9 cellular contexts compared by ENCODE assay signal in genomic region chr6:159977242-159978214, GRCh38. TPM values are rescaled to one million over a fixed set of nuclear protein-coding genes. Genes with fewer than 3 reads are reported as not detected.
DNase-seq lines count a peak whose midpoint lies in the region; ATAC-seq and TF ChIP-seq lines count a peak whose summit lies in the region.
"Had no signal": no experiment of that assay in that cellular context is flagged by ENCODE, and none has a peak within 500 bp of the region (broad histone marks: within the 10 kb centered on the region; RNA-seq: fewer than 3 reads in every experiment).

No MANE protein-coding gene starts in this region.

- intact Hi-C loops in activated B cell treated with CpG ODN at 0.5 μM for 24 hours (cut with micrococcal nuclease), result loop anchor here (2.0 to 5.0 kb wide), 4 partner anchors 55 to 1260 kb away; partner anchors contain the start of genes SOD2 and WTAP

- H3K9me3 Mint-ChIP-seq in activated B cell treated with CpG ODN at 0.5 μM for 24 hours, result no peaks in the 10 kb centered on the region
- no peaks in the 10 kb centered on the region for H3K9me3 Mint-ChIP-seq in progenitor cell of endocrine pancreas (ENCODE audit: low read depth)

- H3K27ac Mint-ChIP-seq in activated B cell treated with CpG ODN at 0.5 μM for 24 hours (peak overlapping the region; percentile 90), progenitor cell of endocrine pancreas (peak overlapping the region; percentile 0)

- H3K36me3 Mint-ChIP-seq in activated B cell treated with CpG ODN at 0.5 μM for 24 hours (ENCODE audit: low read depth) (no peaks in the 10 kb centered on the region), progenitor cell of endocrine pancreas (ENCODE audit: insufficient read depth) (no peaks in the 10 kb centered on the region)

- CTCF ChIA-PET in activated B cell treated with CpG ODN at 0.5 μM for 24 hours (lab: Charles Lee), result interaction anchor here (1.1 kb wide), 1 partner anchor 9 kb away, joined by 3 read pairs; no protein-coding TSS in a partner anchor

- DNase-seq in G401 (ENCODE audit: low spot score) (peak; percentile 17), activated B cell treated with CpG ODN at 0.5 μM for 24 hours (no peak), foreskin melanocyte (peak; percentile 35), progenitor cell of endocrine pancreas (ENCODE audit: low spot score, unreplicated experiment) (no peak), COLO668 (lab: John Stamatoyannopoulos, UW; ENCODE audit: unreplicated experiment) (no peak), NOMO-1 treated with DMSO at 0.1 percent for 48 hours (lab: John Stamatoyannopoulos, UW; ENCODE audit: unreplicated experiment) (no peak)
- DNase-seq in NK-92 treated with Interleukin-12 subunit alpha and Interleukin-12 subunit beta, amount 100 ng/mL, for 24 hours (lab: John Stamatoyannopoulos, UW), result no peak
- DNase-seq: NCI-H1092 had no signal

- TF ChIP-seq CTCF in activated B cell treated with CpG ODN at 0.5 μM for 24 hours (IDR thresholded peaks at IDR 0.05), result no peak
- TF ChIP-seq CTCF in progenitor cell of endocrine pancreas (IDR thresholded peaks at IDR 0.05; ENCODE audit: unreplicated experiment), result no peak

- H3K27me3 Mint-ChIP-seq in activated B cell treated with CpG ODN at 0.5 μM for 24 hours (no peaks in the 10 kb centered on the region), progenitor cell of endocrine pancreas (no peaks in the 10 kb centered on the region)

- POLR2A ChIA-PET in activated B cell treated with CpG ODN at 0.5 μM for 24 hours (lab: Charles Lee), result interaction anchor here (2.1 to 6.9 kb wide), 5 partner anchors 9 to 251 kb away, joined by 11 to 69 read pairs (median 14); partner anchors contain the start of genes IGF2R, MRPL18, TCP1 and WTAP

- H3K4me1 Mint-ChIP-seq in activated B cell treated with CpG ODN at 0.5 μM for 24 hours, result peaks cover 88% of the 10 kb centered on the region
- peaks cover 51% of the 10 kb centered on the region for H3K4me1 Mint-ChIP-seq in progenitor cell of endocrine pancreas (ENCODE audit: low read depth)

- in situ Hi-C loops in G401 (cut with HindIII; ENCODE audit: low sequenced_read_pairs), result no loop called here

- no peak for ATAC-seq in activated B cell treated with CpG ODN at 0.5 μM for 24 hours (ENCODE audit: low read depth)
- no peak for ATAC-seq in HG02610 (IDR thresholded peaks at IDR 0.05; ENCODE audit: unreplicated experiment)

- peak overlapping the region; percentile 76 for H3K4me3 Mint-ChIP-seq in activated B cell treated with CpG ODN at 0.5 μM for 24 hours
- H3K4me3 Mint-ChIP-seq in progenitor cell of endocrine pancreas (ENCODE audit: low read depth), result no peak overlapping the region

RNA-seq across cellular contexts. Expression of gene IGF2R, which starts 8.6 kb away (rescaled TPM):
- 35.9 and 49.2 TPM in 2 replicates for total RNA-seq in G401 (2014; rRNA removed; shearing (Covaris generic))
- total RNA-seq in activated B cell treated with CpG ODN at 0.5 μM for 24 hours, result 69.6 and 79.5 TPM in 2 replicates
- total RNA-seq in progenitor cell of endocrine pancreas, result 144 and 147 TPM in 2 replicates

Comparison
In these comparisons a context has a peak if more than half of its experiments do, and no peak if none do; other contexts are left out.
1. DNase-seq: peak in G401 (single experiment) and foreskin melanocyte (single experiment); none in activated B cell treated with CpG ODN at 0.5 μM for 24 hours (single experiment), progenitor cell of endocrine pancreas (single experiment), NK-92 treated with Interleukin-12 subunit alpha and Interleukin-12 subunit beta, amount 100 ng/mL, for 24 hours (single experiment), COLO668 (single experiment) and NOMO-1 treated with DMSO at 0.1 percent for 48 hours (single experiment).